Comparison of ENCODE assay signal across 13 cellular contexts in the genomic region with DNA sequence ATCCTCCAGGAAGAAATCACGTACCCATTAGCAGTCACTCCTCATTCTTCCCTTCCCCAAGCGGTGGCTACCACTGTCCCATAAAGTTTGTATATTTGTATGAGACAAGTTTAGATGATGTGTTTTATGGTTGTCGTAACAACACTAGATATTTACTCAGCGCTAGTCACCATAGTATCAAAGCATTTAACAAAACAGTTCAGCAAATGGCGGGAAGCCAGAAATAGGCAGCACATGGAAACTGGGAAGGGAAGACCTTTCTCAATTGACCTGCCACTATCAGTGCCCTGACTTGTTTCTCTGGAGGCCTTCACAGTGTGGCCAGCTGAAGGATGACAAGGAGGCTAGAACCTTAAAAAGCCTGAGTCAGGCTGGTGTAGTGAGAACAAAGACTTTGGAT. TPM values are rescaled to one million over a fixed set of nuclear protein-coding genes. Genes with fewer than 3 reads are reported as not detected.
DNase-seq lines count a peak whose midpoint lies in the region; ATAC-seq and TF ChIP-seq lines count a peak whose summit lies in the region.
"Had no signal": no experiment of that assay in that cellular context is flagged by ENCODE, and none has a peak within 500 bp of the region (broad histone marks: within the 10 kb centered on the region; RNA-seq: fewer than 3 reads in every experiment).

No MANE protein-coding gene starts in this region.

- intact Hi-C loops in activated CD8-positive, alpha-beta T cell treated with anti-CD3 and anti-CD28 coated beads for 36 hours (cut with micrococcal nuclease): no loop called here
- intact Hi-C loops in upper lobe of right lung (cut with DNase I): no loop called here

- POLR2A ChIA-PET in activated CD8-positive, alpha-beta T cell treated with anti-CD3 and anti-CD28 coated beads for 36 hours (lab: Charles Lee): interaction anchor here (1.1 kb wide), 1 partner anchor 71 kb away, joined by 4 read pairs; no protein-coding TSS in a partner anchor
- POLR2A ChIA-PET in activated CD8-positive, alpha-beta T cell treated with anti-CD3 and anti-CD28 coated beads, Interleukin-2, amount 10 ng/mL, durations not matched to agents 7 days and 5 days (lab: Charles Lee): no interaction called here

- H3K27me3 Mint-ChIP-seq in activated CD8-positive, alpha-beta T cell treated with anti-CD3 and anti-CD28 coated beads for 36 hours: no peaks in the 10 kb centered on the region
- no peaks in the 10 kb centered on the region for H3K27me3 Mint-ChIP-seq in activated CD8-positive, alpha-beta T cell treated with anti-CD3 and anti-CD28 coated beads, Interleukin-2, amount 10 ng/mL, durations not matched to agents 7 days and 5 days (ENCODE audit: low read depth)

- DNase-seq in activated CD8-positive, alpha-beta T cell treated with anti-CD3 and anti-CD28 coated beads for 36 hours: no peak
- no peak for DNase-seq in activated CD8-positive, alpha-beta T cell treated with anti-CD3 and anti-CD28 coated beads, Interleukin-2, amount 10 ng/mL, durations not matched to agents 7 days and 5 days
- peak; percentile 47 for DNase-seq in brain pericyte (ENCODE audit: low read depth, low spot score)
- peak; percentile 73 for DNase-seq in iris pigment epithelial cell (ENCODE audit: low read depth)
- DNase-seq in upper lobe of right lung: no peak
- DNase-seq in T-helper 9 cell: no peak
- DNase-seq: hippocampal formation, NCI-H1105, T-helper 1 cell had no signal

- H3K4me1 Mint-ChIP-seq in activated CD8-positive, alpha-beta T cell treated with anti-CD3 and anti-CD28 coated beads for 36 hours (ENCODE audit: low read depth): peaks cover 51% of the 10 kb centered on the region
- peaks cover 8% of the 10 kb centered on the region for H3K4me1 Mint-ChIP-seq in activated CD8-positive, alpha-beta T cell treated with anti-CD3 and anti-CD28 coated beads, Interleukin-2, amount 10 ng/mL, durations not matched to agents 7 days and 5 days (ENCODE audit: low read depth)

- no peaks in the 10 kb centered on the region for H3K9me3 ChIP-seq in upper lobe of right lung
- H3K9me3 ChIP-seq: prostate gland had no signal

- H3K4me3 ChIP-seq in upper lobe of right lung: no peak overlapping the region
- H3K4me3 ChIP-seq: prostate gland had no signal

- TF ChIP-seq CTCF in activated CD8-positive, alpha-beta T cell treated with anti-CD3 and anti-CD28 coated beads for 36 hours (IDR thresholded peaks at IDR 0.05): no peak
- no peak for TF ChIP-seq CTCF in upper lobe of right lung (IDR thresholded peaks at IDR 0.05)

- peak overlapping the region; percentile 28 for H3K27ac Mint-ChIP-seq in activated CD8-positive, alpha-beta T cell treated with anti-CD3 and anti-CD28 coated beads for 36 hours
- H3K27ac Mint-ChIP-seq in activated CD8-positive, alpha-beta T cell treated with anti-CD3 and anti-CD28 coated beads, Interleukin-2, amount 10 ng/mL, durations not matched to agents 7 days and 5 days: no peak overlapping the region
- H3K27ac Mint-ChIP-seq: stimulated activated effector memory CD8-positive, alpha-beta T cell treated with anti-CD3 and anti-CD28 coated beads, Interleukin-12 subunit alpha, Interleukin-12 subunit beta, amount 100 ng/mL, for 72 hours had no signal

- no peaks in the 10 kb centered on the region for H3K9me3 Mint-ChIP-seq in activated CD8-positive, alpha-beta T cell treated with anti-CD3 and anti-CD28 coated beads for 36 hours
- no peaks in the 10 kb centered on the region for H3K9me3 Mint-ChIP-seq in activated CD8-positive, alpha-beta T cell treated with anti-CD3 and anti-CD28 coated beads, Interleukin-2, amount 10 ng/mL, durations not matched to agents 7 days and 5 days (ENCODE audit: insufficient read depth)
- H3K9me3 Mint-ChIP-seq: stimulated activated effector memory CD8-positive, alpha-beta T cell treated with anti-CD3 and anti-CD28 coated beads, Interleukin-12 subunit alpha, Interleukin-12 subunit beta, amount 100 ng/mL, for 72 hours had no signal

- H3K4me3 Mint-ChIP-seq in activated CD8-positive, alpha-beta T cell treated with anti-CD3 and anti-CD28 coated beads for 36 hours: no peak overlapping the region
- no peak overlapping the region for H3K4me3 Mint-ChIP-seq in activated CD8-positive, alpha-beta T cell treated with anti-CD3 and anti-CD28 coated beads, Interleukin-2, amount 10 ng/mL, durations not matched to agents 7 days and 5 days
- H3K4me3 Mint-ChIP-seq: stimulated activated effector memory CD8-positive, alpha-beta T cell treated with anti-CD3 and anti-CD28 coated beads, Interleukin-12 subunit alpha, Interleukin-12 subunit beta, amount 100 ng/mL, for 72 hours had no signal

- H3K4me1 ChIP-seq in upper lobe of right lung: peaks cover 7% of the 10 kb centered on the region
- H3K4me1 ChIP-seq: prostate gland had no signal

- H3K36me3 Mint-ChIP-seq in activated CD8-positive, alpha-beta T cell treated with anti-CD3 and anti-CD28 coated beads for 36 hours (ENCODE audit: low read depth): peaks cover 32% of the 10 kb centered on the region
- peaks cover 39% of the 10 kb centered on the region for H3K36me3 Mint-ChIP-seq in activated CD8-positive, alpha-beta T cell treated with anti-CD3 and anti-CD28 coated beads, Interleukin-2, amount 10 ng/mL, durations not matched to agents 7 days and 5 days (ENCODE audit: low read depth)

- H3K36me3 ChIP-seq in upper lobe of right lung: peaks cover 10% of the 10 kb centered on the region
- H3K36me3 ChIP-seq: prostate gland had no signal

- no peak overlapping the region for H3K27ac ChIP-seq in upper lobe of right lung
- H3K27ac ChIP-seq: prostate gland had no signal

- ATAC-seq in activated CD8-positive, alpha-beta T cell treated with anti-CD3 and anti-CD28 coated beads for 36 hours: no peak
- ATAC-seq in activated CD8-positive, alpha-beta T cell treated with anti-CD3 and anti-CD28 coated beads, Interleukin-2, amount 10 ng/mL, durations not matched to agents 7 days and 5 days: no peak
- ATAC-seq in upper lobe of right lung (peak; percentile 47), HG02870 (IDR thresholded peaks at IDR 0.05; ENCODE audit: unreplicated experiment) (no peak), GM21529 (IDR thresholded peaks at IDR 0.05; ENCODE audit: unreplicated experiment) (no peak)
- ATAC-seq: stimulated activated effector memory CD8-positive, alpha-beta T cell treated with anti-CD3 and anti-CD28 coated beads, Interleukin-12 subunit alpha, Interleukin-12 subunit beta, amount 100 ng/mL, for 72 hours had no signal

- CTCF ChIA-PET in activated CD8-positive, alpha-beta T cell treated with anti-CD3 and anti-CD28 coated beads for 36 hours (lab: Charles Lee): interaction anchor here (0.9 kb wide), 1 partner anchor 24 kb away, joined by 3 read pairs; no protein-coding TSS in a partner anchor
- CTCF ChIA-PET in activated CD8-positive, alpha-beta T cell treated with anti-CD3 and anti-CD28 coated beads, Interleukin-2, amount 10 ng/mL, durations not matched to agents 7 days and 5 days (lab: Charles Lee): no interaction called here

- no peaks in the 10 kb centered on the region for H3K27me3 ChIP-seq in upper lobe of right lung

RNA-seq across cellular contexts. Expression of a gene that starts 31.1 kb away (rescaled TPM):
- total RNA-seq in activated CD8-positive, alpha-beta T cell treated with anti-CD3 and anti-CD28 coated beads for 36 hours: 10 to 100 TPM; 23.5 to 25.1 TPM
- total RNA-seq in activated CD8-positive, alpha-beta T cell treated with anti-CD3 and anti-CD28 coated beads, Interleukin-2, amount 10 ng/mL, durations not matched to agents 7 days and 5 days: 10 to 100 TPM; 26.9 to 30.4 TPM
- 29.8 TPM for total RNA-seq in upper lobe of right lung

RNA-seq across cellular contexts. Expression of a gene that starts 31.3 kb away (rescaled TPM):
- 10 to 100 TPM; 16.0 TPM for total RNA-seq in activated CD8-positive, alpha-beta T cell treated with anti-CD3 and anti-CD28 coated beads for 36 hours
- total RNA-seq in activated CD8-positive, alpha-beta T cell treated with anti-CD3 and anti-CD28 coated beads, Interleukin-2, amount 10 ng/mL, durations not matched to agents 7 days and 5 days: 10 to 100 TPM; 10.4 to 12.3 TPM
- 9.4 TPM for total RNA-seq in upper lobe of right lung

Comparison
In these comparisons a context has a peak if more than half of its experiments do, and no peak if none do; other contexts are left out.
1. DNase-seq: peak in brain pericyte (single experiment) and iris pigment epithelial cell (single experiment); none in activated CD8-positive, alpha-beta T cell treated with anti-CD3 and anti-CD28 coated beads for 36 hours (single experiment), activated CD8-positive, alpha-beta T cell treated with anti-CD3 and anti-CD28 coated beads, Interleukin-2, amount 10 ng/mL, durations not matched to agents 7 days and 5 days (single experiment), upper lobe of right lung (single experiment) and T-helper 9 cell (single experiment).